ENCODE assay signal across 17 cellular contexts in the genomic region with DNA sequence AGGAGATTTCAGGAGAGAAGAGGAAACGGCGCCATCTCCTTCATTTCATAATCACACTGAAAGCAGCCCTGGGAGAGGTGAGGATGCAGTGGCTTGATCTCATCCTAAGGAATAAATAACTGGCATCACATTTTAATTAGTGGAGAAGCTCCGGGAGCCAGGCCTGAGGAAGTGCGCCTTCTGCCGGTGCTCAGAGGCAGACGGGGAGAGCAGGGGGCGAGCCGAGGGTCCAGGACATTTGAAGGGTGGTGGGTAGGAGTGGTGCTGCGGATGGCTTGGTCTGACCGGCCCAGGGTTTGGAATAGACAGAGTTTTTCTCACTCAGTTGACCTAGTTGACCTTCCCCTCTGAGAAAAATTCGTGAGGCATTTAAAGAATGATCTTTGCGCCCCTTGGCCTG.
DNase-seq lines count a peak whose midpoint lies in the region; ATAC-seq, FAIRE-seq and TF ChIP-seq lines count a peak whose summit lies in the region.
"Had no signal": no experiment of that assay in that cellular context is flagged by ENCODE, and none has a peak within 500 bp of the region (broad histone marks: within the 10 kb centered on the region; RNA-seq: fewer than 3 reads in every experiment).

No MANE protein-coding gene starts in this region.

- H3K23ac ChIP-seq in H1 (ENCODE audit: insufficient read length), result no peak overlapping the region

- CTCF ChIA-PET in H1 (lab: Charles Lee; ENCODE audit: partially characterized antibody), result interaction anchor here (0.6 to 6.9 kb wide), 11 partner anchors 9 to 485 kb away, joined by 3 to 30 read pairs (median 3); no protein-coding TSS in a partner anchor

- no peak for DNase-seq in left ventricle myocardium inferior
- no peak for DNase-seq in left cardiac atrium
- DNase-seq in H1 (ENCODE audit: low read depth in 1 of 2, low spot score in 2 of 2), result no peak
- DNase-seq in osteocyte (ENCODE audit: extremely low spot score, unreplicated experiment), result no peak
- no peak for DNase-seq in UCSD-AML1 (lab: John Stamatoyannopoulos, UW; ENCODE audit: unreplicated experiment)
- DNase-seq in NCI-H524 (lab: John Stamatoyannopoulos, UW), result no peak
- DNase-seq: CD8-positive, alpha-beta T cell; MM.1S; NCI-H1092; NCI-H1436 treated with DMSO at 0.1 percent for 48 hours; NCI-H2029; NCI-H524 treated with DMSO at 0.1 percent for 48 hours; PC-3 had no signal

- H2BK15ac ChIP-seq in H1 (ENCODE audit: low read length), result no peak overlapping the region

- H4K91ac ChIP-seq in H1 (replicated peaks; ENCODE audit: insufficient read length, low read length), result no peak overlapping the region

- H3K9me3 ChIP-seq in left ventricle myocardium inferior (replicated peaks), result no peaks in the 10 kb centered on the region
- H3K9me3 ChIP-seq in H1 (ENCODE audit: insufficient read depth in 2 of 2, low read depth in 1 of 2, low read length in 1 of 2), result no peaks in the 10 kb centered on the region

- H3K79me1 ChIP-seq in H1 (ENCODE audit: low read depth, low read length), result no peaks in the 10 kb centered on the region; the same call in 1 of the 2 replicates

- H3K4me2 ChIP-seq in H1 (ENCODE audit: insufficient read depth in 1 of 2, low read depth in 2 of 2, low read length in 2 of 2), result no peak overlapping the region
- H3K4me2 ChIP-seq: BLaER1 treated with 17β-estradiol and CSF1 and Interleukin-3, amounts not matched to agents 10 nM and 100 nM had no signal

- intact Hi-C loops in left ventricle myocardium inferior (cut with micrococcal nuclease) (no loop called here), left cardiac atrium (cut with DNase I) (no loop called here)

- H3K4me3 ChIP-seq in left ventricle myocardium inferior (no peak overlapping the region), H1 (ENCODE audit: extremely low read depth in 1 of 4, insufficient read depth in 2 of 4, low read depth in 3 of 4, low read length in 4 of 4) (no peak overlapping the region)
- H3K4me3 ChIP-seq: BLaER1 treated with 17β-estradiol and CSF1 and Interleukin-3, amounts not matched to agents 10 nM and 100 nM had no signal

- no peaks in the 10 kb centered on the region for H3K79me2 ChIP-seq in H1 (ENCODE audit: control insufficient read depth in 1 of 2, insufficient read depth in 2 of 2, low read length in 2 of 2)

- TF ChIP-seq POLR2A in H1 (IDR thresholded peaks at IDR 0.05; ENCODE audit: control extremely low read depth in 1 of 2, low read depth in 2 of 2, low read length in 2 of 2), result no peak

- 0 out of 2 replicates have a peak overlapping the region, but pooled peaks have one; percentile 24 for H2AK5ac ChIP-seq in H1 (ENCODE audit: low read depth, low read length)

- no peak overlapping the region for H3K4me3 Mint-ChIP-seq in osteocyte (ENCODE audit: unreplicated experiment)
- H3K4me3 Mint-ChIP-seq: CD8-positive, alpha-beta T cell had no signal

- no peak overlapping the region for H2BK20ac ChIP-seq in H1 (ENCODE audit: low read length)

- TF ChIP-seq EP300 in H1 (IDR thresholded peaks at IDR 0.05; ENCODE audit: borderline replicate concordance in 1 of 2, low read depth in 2 of 2, low read length in 2 of 2), result no peak

- H3K27me3 Mint-ChIP-seq in osteocyte (ENCODE audit: unreplicated experiment), result no peaks in the 10 kb centered on the region

- no peak overlapping the region for H3K18ac ChIP-seq in H1 (ENCODE audit: extremely low read depth, low read length)

- H3K27ac ChIP-seq in left ventricle myocardium inferior (replicated peaks), result peak overlapping the region; percentile 74
- no peak overlapping the region for H3K27ac ChIP-seq in H1 (ENCODE audit: low read depth, low read length)
- H3K27ac ChIP-seq: BLaER1 treated with 17β-estradiol and CSF1 and Interleukin-3, amounts not matched to agents 10 nM and 100 nM; RWPE1 had no signal

- peak; percentile 40 to 45; a peak in 3 of 4 replicates for TF ChIP-seq RAD21 in H1 (IDR thresholded peaks at IDR 0.05 in 1 of 2, conservative IDR thresholded peaks at IDR 0.05 in 1 of 2; ENCODE audit: low read depth in 2 of 2, low read length in 2 of 2)

- H3K4me1 Mint-ChIP-seq in osteocyte (ENCODE audit: unreplicated experiment), result peaks cover 40% of the 10 kb centered on the region

- H3K56ac ChIP-seq in H1 (replicated peaks; ENCODE audit: insufficient read length, low read depth, low read length), result no peak overlapping the region

- peak overlapping the region; percentile 79; the same call in 1 of the 2 replicates for H4K8ac ChIP-seq in H1 (ENCODE audit: extremely low read depth, insufficient read depth, low read length)

- no peak overlapping the region for H2AFZ ChIP-seq in H1 (ENCODE audit: low read length)

- no peaks in the 10 kb centered on the region for H4K20me1 ChIP-seq in H1 (replicated peaks in 1 of 2; ENCODE audit: control insufficient read depth in 1 of 2, insufficient read depth in 2 of 2, low read length in 2 of 2)
- H4K20me1 ChIP-seq: BLaER1 treated with 17β-estradiol and CSF1 and Interleukin-3, amounts not matched to agents 10 nM and 100 nM had no signal

- no peak overlapping the region for H4K5ac ChIP-seq in H1 (ENCODE audit: insufficient read length, low read depth, low read length)

- no peak for FAIRE-seq in H1 (lab: Jason Lieb, UNC)
- FAIRE-seq: D721Med had no signal

- H3K36me3 ChIP-seq in left ventricle myocardium inferior (no peaks in the 10 kb centered on the region), H1 (ENCODE audit: control insufficient read depth in 2 of 4, insufficient read depth in 4 of 4, low read length in 3 of 4) (no peaks in the 10 kb centered on the region)
- H3K36me3 ChIP-seq: BLaER1 treated with 17β-estradiol and CSF1 and Interleukin-3, amounts not matched to agents 10 nM and 100 nM had no signal

- WGBS in H1 (ENCODE audit: extremely low coverage in 1 of 2, insufficient coverage in 1 of 2, insufficient read length in 1 of 2, insufficient replicate concordance in 2 of 2, low coverage in 1 of 2, low lambda C conversion rate in 2 of 2, missing lambda C conversion rate in 1 of 2), 2 experiments, result 80% methylated on average over 12 of the region's 12 CpGs; no CpG with 5 or more reads in 1 of the 2 experiments

- no peak overlapping the region for H3K4ac ChIP-seq in H1 (replicated peaks; ENCODE audit: insufficient read length, low read depth, low read length)

- no peak overlapping the region for H2BK120ac ChIP-seq in H1 (replicated peaks; ENCODE audit: low read depth, low read length)

- no peak overlapping the region for H2BK5ac ChIP-seq in H1 (ENCODE audit: low read depth, low read length)

- H3K23me2 ChIP-seq in H1 (ENCODE audit: low read depth, low read length), result no peaks in the 10 kb centered on the region

- no peak overlapping the region for H3K14ac ChIP-seq in H1 (ENCODE audit: insufficient read length)

- TF ChIP-seq CTCF in left ventricle myocardium inferior (IDR thresholded peaks at IDR 0.05; ENCODE audit: borderline replicate concordance), result no peak
- TF ChIP-seq CTCF in H1 (IDR thresholded peaks at IDR 0.05; ENCODE audit: control extremely low read depth in 1 of 3, insufficient read depth in 1 of 3, low read depth in 1 of 3, low read length in 3 of 3), result peak; percentile 28 to 41 (median 38)
- TF ChIP-seq CTCF in osteocyte (IDR thresholded peaks at IDR 0.05), result peak; percentile 15

- H3K27ac Mint-ChIP-seq in osteocyte (ENCODE audit: unreplicated experiment), result peak overlapping the region; percentile 73
- H3K27ac Mint-ChIP-seq: CD8-positive, alpha-beta T cell had no signal

- no peak overlapping the region for H2BK12ac ChIP-seq in H1 (ENCODE audit: low read depth, low read length)

- ATAC-seq in left cardiac atrium (no peak), GM18861 (IDR thresholded peaks at IDR 0.05; ENCODE audit: unreplicated experiment) (no peak)
- ATAC-seq: CD8-positive, alpha-beta T cell; PC-3 had no signal

- H3K4me1 ChIP-seq in left ventricle myocardium inferior (peaks cover 75% of the 10 kb centered on the region), H1 (replicated peaks in 1 of 4; ENCODE audit: control insufficient read depth in 3 of 4, insufficient read depth in 4 of 4, low read length in 3 of 4) (peaks cover 0 to 2% (median 0%) of the 10 kb centered on the region in 4 experiments; a peak in 1 of 7 replicates)

- H3K27me3 ChIP-seq in left ventricle myocardium inferior (ENCODE audit: low read depth) (no peaks in the 10 kb centered on the region), H1 (replicated peaks in 1 of 4; ENCODE audit: control insufficient read depth in 3 of 4, extremely low read depth in 1 of 4, insufficient read depth in 3 of 4, low read length in 3 of 4) (no peaks in the 10 kb centered on the region)
- H3K27me3 ChIP-seq: BLaER1 treated with 17β-estradiol and CSF1 and Interleukin-3, amounts not matched to agents 10 nM and 100 nM had no signal

- H3K9me3 Mint-ChIP-seq in osteocyte (ENCODE audit: unreplicated experiment), result no peaks in the 10 kb centered on the region
- H3K9me3 Mint-ChIP-seq: CD8-positive, alpha-beta T cell had no signal

- H3K9ac ChIP-seq in H1 (replicated peaks in 1 of 4; ENCODE audit: extremely low read depth in 1 of 4, low read depth in 3 of 4, low read length in 3 of 4), result no peak overlapping the region
- H3K9ac ChIP-seq: BLaER1 treated with 17β-estradiol and CSF1 and Interleukin-3, amounts not matched to agents 10 nM and 100 nM had no signal

- POLR2A ChIA-PET in H1 (lab: Charles Lee; ENCODE audit: partially characterized antibody), result no interaction called here

- peaks cover 7% of the 10 kb centered on the region for H3K36me3 Mint-ChIP-seq in osteocyte (ENCODE audit: unreplicated experiment)
- H3K36me3 Mint-ChIP-seq: CD8-positive, alpha-beta T cell had no signal

TF ChIP-seq in H1, 55 proteins besides CTCF, POLR2A, EP300 and RAD21:
- TF ChIP-seq RXRA (IDR thresholded peaks at IDR 0.05; ENCODE audit: insufficient read depth, low read depth, low read length), result no peak
- no peak for TF ChIP-seq BCL11A (IDR thresholded peaks at IDR 0.05; ENCODE audit: low read depth in 2 of 2, low read length in 2 of 2)
- peak; percentile 27; the same call in 1 of the 2 replicates for TF ChIP-seq TBP (IDR thresholded peaks at IDR 0.05; ENCODE audit: low read depth, low read length)
